In the genomic region with DNA sequence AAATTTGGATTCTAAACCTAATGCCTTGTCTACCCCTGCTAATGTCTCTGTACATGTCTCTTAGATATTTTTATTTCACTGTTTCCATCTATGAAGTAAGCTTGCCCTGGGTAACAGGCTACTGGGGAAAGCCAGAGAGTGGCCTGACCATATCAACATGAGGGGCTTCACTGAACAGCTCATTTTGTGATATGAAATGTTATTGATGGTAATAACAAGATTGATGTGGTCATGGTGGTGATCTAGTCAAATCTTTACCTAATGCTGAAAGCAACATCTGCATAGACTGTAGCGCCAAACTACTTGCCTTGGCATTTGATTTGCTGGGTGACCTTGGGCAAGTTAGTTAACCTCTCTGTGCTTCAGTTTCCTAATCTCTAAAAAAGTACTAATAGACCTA, we compare ENCODE assay signal across 1 cellular context.
TF ChIP-seq lines count a peak whose summit lies in the region.

No MANE protein-coding gene starts in this region.

TF ChIP-seq in K562, 482 proteins besides CTCF, POLR2A, EP300 and RAD21 (continued from another document):
- TF ChIP-seq ARHGAP35 (IDR thresholded peaks at IDR 0.05; ENCODE audit: partially characterized antibody) (no peak), TCF3 (CRISPR knock-in tag; IDR thresholded peaks at IDR 0.05) (no peak), ZNF699 (CRISPR knock-in tag; IDR thresholded peaks at IDR 0.05; ENCODE audit: insufficient replicate concordance) (no peak), HDAC1 (IDR thresholded peaks at IDR 0.05) (no peak), ZNF830 (CRISPR knock-in tag; IDR thresholded peaks at IDR 0.05) (no peak), RBM25 (IDR thresholded peaks at IDR 0.05; ENCODE audit: low read depth, low read length, severe bottlenecking) (peak; percentile 35)
